9 cellular contexts compared by ENCODE assay signal in genomic region chr20:2104236-2104635, GRCh38. TPM values are rescaled to one million over a fixed set of nuclear protein-coding genes. Genes with fewer than 3 reads are reported as not detected.
A peak's percentile ranks its signal among the peaks of the same experiment; 100 is the strongest.
DNase-seq lines count a peak whose midpoint lies in the region; ATAC-seq and TF ChIP-seq lines count a peak whose summit lies in the region.
"Had no signal": no experiment of that assay in that cellular context is flagged by ENCODE, and none has a peak within 500 bp of the region (broad histone marks: within the 10 kb centered on the region; RNA-seq: fewer than 3 reads in every experiment).

No MANE protein-coding gene starts in this region.

- no peak for TF ChIP-seq CTCF in AG04450 (IDR thresholded peaks at IDR 0.05; ENCODE audit: low read depth, low read length)
- TF ChIP-seq CTCF in cardiac fibroblast (IDR thresholded peaks at IDR 0.05; ENCODE audit: low read depth, low read length) = no peak

- peak overlapping the region; percentile 91 to 98 (median 94) for H3K4me3 Mint-ChIP-seq in IgD-negative memory B cell

- CTCF ChIA-PET in AG04450 (lab: Charles Lee) = interaction anchor here (0.8 to 2.8 kb wide), 5 partner anchors 68 to 601 kb away, joined by 3 to 10 read pairs (median 3); no protein-coding TSS in a partner anchor

- H3K36me3 Mint-ChIP-seq in IgD-negative memory B cell = no peaks in the 10 kb centered on the region

- no peaks in the 10 kb centered on the region for H3K27me3 Mint-ChIP-seq in IgD-negative memory B cell

- POLR2A ChIA-PET in AG04450 (lab: Yijun Ruan, JAX) = interaction anchor here (1.1 kb wide), 1 partner anchor 11 kb away, joined by 3 read pairs; no protein-coding TSS in a partner anchor

- H3K9me3 ChIP-seq in AG04450 (ENCODE audit: control insufficient read depth, insufficient read depth, low read length) (no peaks in the 10 kb centered on the region; the same call in 1 of the 2 replicates), muscle layer of duodenum (ENCODE audit: control insufficient read depth in 1 of 2, low read length in 2 of 2) (no peaks in the 10 kb centered on the region)

- DNase-seq in AG04450 (ENCODE audit: low read depth, low spot score) (no peak), cardiac fibroblast (ENCODE audit: low read depth in 2 of 2) (no peak), middle frontal gyrus (ENCODE audit: extremely low spot score, low spot score) (no peak), G401 (ENCODE audit: low spot score) (no peak), NCI-H524 treated with DMSO at 0.1 percent for 48 hours (lab: John Stamatoyannopoulos, UW) (no peak)
- DNase-seq: NCI-H1417 had no signal

- H3K4me3 ChIP-seq in AG04450 (ENCODE audit: low read depth, low read length) (peak overlapping the region; percentile 98), cardiac fibroblast (replicated peaks in 1 of 2; ENCODE audit: low read depth in 2 of 2, low read length in 2 of 2) (peak overlapping the region; percentile 92 to 95), muscle layer of duodenum (ENCODE audit: low read depth in 1 of 2, low read length in 2 of 2) (peak overlapping the region; percentile 97 to 99)

- H3K27ac ChIP-seq in AG04450 (ENCODE audit: low read depth, low read length) = no peak overlapping the region
- peak overlapping the region; percentile 74 for H3K27ac ChIP-seq in muscle layer of duodenum (ENCODE audit: low read length)

- in situ Hi-C loops in G401 (cut with HindIII; ENCODE audit: low sequenced_read_pairs) = no loop called here

- H3K27me3 ChIP-seq in AG04450 (ENCODE audit: control insufficient read depth, insufficient read depth, low read length) (no peaks in the 10 kb centered on the region), muscle layer of duodenum (ENCODE audit: low read depth, low read length) (no peaks in the 10 kb centered on the region)

- no peak for ATAC-seq in HG02763 (IDR thresholded peaks at IDR 0.05; ENCODE audit: unreplicated experiment)

- H3K36me3 ChIP-seq in muscle layer of duodenum (ENCODE audit: control insufficient read depth in 1 of 2, insufficient read depth in 2 of 2, low read length in 2 of 2) = peaks cover 0 to 10% of the 10 kb centered on the region in 2 donors

- H3K9me3 Mint-ChIP-seq in IgD-negative memory B cell = no peaks in the 10 kb centered on the region

- H3K4me1 ChIP-seq in muscle layer of duodenum (ENCODE audit: control insufficient read depth in 1 of 2, insufficient read depth in 2 of 2, low read length in 2 of 2) = peaks cover 20 to 44% of the 10 kb centered on the region in 2 donors

- H3K4me1 Mint-ChIP-seq in IgD-negative memory B cell = peaks cover 49 to 54% (median 54%) of the 10 kb centered on the region in 3 donors

- peak overlapping the region; percentile 87 to 99 (median 90) for H3K27ac Mint-ChIP-seq in IgD-negative memory B cell

RNA-seq across cellular contexts. Expression of gene STK35, which starts 2.6 kb away (rescaled TPM):
- polyA plus RNA-seq in AG04450 (2011; rRNA removed) (8.0 and 9.3 TPM in 2 replicates), IgD-negative memory B cell (5.0 TPM)
- 12.0 and 15.6 TPM in 2 replicates for polyA minus RNA-seq in AG04450 (2011; rRNA and poly(A)+ RNA removed)
- 12.9 and 17.2 TPM in 2 replicates for total RNA-seq in G401 (2014; rRNA removed; shearing (Covaris generic))
